ENCODE assay signal across 8 cellular contexts in genomic region chr1:36160949-36161485, GRCh38. TPM values are rescaled to one million over a fixed set of nuclear protein-coding genes. Genes with fewer than 3 reads are reported as not detected.
A peak's percentile ranks its signal among the peaks of the same experiment; 100 is the strongest.
DNase-seq lines count a peak whose midpoint lies in the region; ATAC-seq and TF ChIP-seq lines count a peak whose summit lies in the region.

No MANE protein-coding gene starts in this region.

- H3K9me3 Mint-ChIP-seq in activated naive CD4-positive, alpha-beta T cell treated with anti-CD3 and anti-CD28 coated beads, Interleukin-2, amount 50 U/mL, for 72 hours, result no peaks in the 10 kb centered on the region

- TF ChIP-seq CTCF in ovary (IDR thresholded peaks at IDR 0.05), result no peak

- no peaks in the 10 kb centered on the region for H3K9me3 ChIP-seq in ovary

- peaks cover 25% of the 10 kb centered on the region for H3K4me1 ChIP-seq in ovary (ENCODE audit: insufficient read depth)

- no peaks in the 10 kb centered on the region for H3K36me3 ChIP-seq in ovary

- no peak for TF ChIP-seq POLR2A in ovary (IDR thresholded peaks at IDR 0.05)

- no peak for TF ChIP-seq EP300 in ovary (IDR thresholded peaks at IDR 0.05)

- H3K36me3 Mint-ChIP-seq in activated naive CD4-positive, alpha-beta T cell treated with anti-CD3 and anti-CD28 coated beads, Interleukin-2, amount 50 U/mL, for 72 hours, result peaks cover 24 to 36% of the 10 kb centered on the region in 2 donors

- 4 to 7% (median 5%) methylated on average over 10 to 12 of the region's 12 CpGs for WGBS in ovary, 3 donors

- DNase-seq in AML-193 (lab: John Stamatoyannopoulos, UW), result peak; percentile 52 to 62
- peak; percentile 26 for DNase-seq in SHP77 treated with DMSO at 0.1 percent for 48 hours (lab: John Stamatoyannopoulos, UW)
- peak; percentile 72 to 84 for DNase-seq in activated naive CD4-positive, alpha-beta T cell treated with anti-CD3 and anti-CD28 coated beads, Interleukin-2, amount 50 U/mL, for 72 hours (ENCODE audit: low spot score in 2 of 2)
- peak; percentile 80 for DNase-seq in Right ventricle myocardium inferior (ENCODE audit: missing footprints)
- DNase-seq in ovary, result peak; percentile 60 to 78 (median 69)

- peak overlapping the region; percentile 77 to 87 for H3K27ac ChIP-seq in ovary

- H3K27ac Mint-ChIP-seq in activated naive CD4-positive, alpha-beta T cell treated with anti-CD3 and anti-CD28 coated beads, Interleukin-2, amount 50 U/mL, for 72 hours, result peak overlapping the region; percentile 97 to 98

- peak; percentile 36 for ATAC-seq in GM21723 (IDR thresholded peaks at IDR 0.05; ENCODE audit: unreplicated experiment)
- peak; percentile 61 to 74 for ATAC-seq in activated naive CD4-positive, alpha-beta T cell treated with anti-CD3 and anti-CD28 coated beads, Interleukin-2, amount 50 U/mL, for 72 hours
- ATAC-seq in Right ventricle myocardium inferior, result peak; percentile 42
- ATAC-seq in HG02571 (IDR thresholded peaks at IDR 0.05; ENCODE audit: unreplicated experiment), result no peak
- no peak for ATAC-seq in GM19467 (IDR thresholded peaks at IDR 0.05; ENCODE audit: unreplicated experiment)

- peak overlapping the region; percentile 32 for H3K4me3 ChIP-seq in ovary

- intact Hi-C loops in Right ventricle myocardium inferior (cut with DNase I), result no loop called here
- intact Hi-C loops in ovary (cut with DNase I), result no loop called here

- no peaks in the 10 kb centered on the region for H3K27me3 ChIP-seq in ovary

RNA-seq across cellular contexts. Expression of gene MAP7D1, which starts 5.1 kb away (rescaled TPM):
- total RNA-seq in activated naive CD4-positive, alpha-beta T cell treated with anti-CD3 and anti-CD28 coated beads, Interleukin-2, amount 50 U/mL, for 72 hours, result 100 to 1,000 TPM; 112 to 169 TPM
- 383 TPM for total RNA-seq in Right ventricle myocardium inferior
- total RNA-seq in ovary, result 10 to 100 TPM; 34.9 to 99.1 (median 69.0) TPM
- polyA plus RNA-seq in ovary, result 10 to 100 TPM; 31.4 to 44.3 TPM

RNA-seq across cellular contexts. Expression of gene TRAPPC3, which starts 11.7 kb away (rescaled TPM):
- 10 to 100 TPM; 43.7 to 55.3 TPM for total RNA-seq in activated naive CD4-positive, alpha-beta T cell treated with anti-CD3 and anti-CD28 coated beads, Interleukin-2, amount 50 U/mL, for 72 hours
- total RNA-seq in Right ventricle myocardium inferior (53.9 TPM), ovary (10 to 100 TPM; 42.3 to 49.6 (median 45.2) TPM)
- 10 to 100 TPM; 44.0 to 94.6 TPM for polyA plus RNA-seq in ovary

RNA-seq across cellular contexts. Expression of gene COL8A2, which starts 36.0 kb away (rescaled TPM):
- total RNA-seq in activated naive CD4-positive, alpha-beta T cell treated with anti-CD3 and anti-CD28 coated beads, Interleukin-2, amount 50 U/mL, for 72 hours, result under 1 TPM; 0.11 to 0.23 TPM
- total RNA-seq in Right ventricle myocardium inferior (1.0 TPM), ovary (1 to 10 TPM; 2.5 to 6.2 (median 4.1) TPM)
- polyA plus RNA-seq in ovary, result 1 to 10 TPM; 2.3 to 4.6 TPM

Comparison
In these comparisons a context has a peak if more than half of its experiments do, and no peak if none do; other contexts are left out.
1. DNase-seq: peak in every context shown above with its lines; median percentile 80 in Right ventricle myocardium inferior; 78 in activated naive CD4-positive, alpha-beta T cell treated with anti-CD3 and anti-CD28 coated beads, Interleukin-2, amount 50 U/mL, for 72 hours; 69 in ovary; 57 in AML-193; 26 in SHP77 treated with DMSO at 0.1 percent for 48 hours.
2. ATAC-seq: peak in GM21723 (single experiment), activated naive CD4-positive, alpha-beta T cell treated with anti-CD3 and anti-CD28 coated beads, Interleukin-2, amount 50 U/mL, for 72 hours (2 of 2) and Right ventricle myocardium inferior (single experiment); none in HG02571 (single experiment) and GM19467 (single experiment).